ENCODE assay signal across 9 cellular contexts in the genomic region with DNA sequence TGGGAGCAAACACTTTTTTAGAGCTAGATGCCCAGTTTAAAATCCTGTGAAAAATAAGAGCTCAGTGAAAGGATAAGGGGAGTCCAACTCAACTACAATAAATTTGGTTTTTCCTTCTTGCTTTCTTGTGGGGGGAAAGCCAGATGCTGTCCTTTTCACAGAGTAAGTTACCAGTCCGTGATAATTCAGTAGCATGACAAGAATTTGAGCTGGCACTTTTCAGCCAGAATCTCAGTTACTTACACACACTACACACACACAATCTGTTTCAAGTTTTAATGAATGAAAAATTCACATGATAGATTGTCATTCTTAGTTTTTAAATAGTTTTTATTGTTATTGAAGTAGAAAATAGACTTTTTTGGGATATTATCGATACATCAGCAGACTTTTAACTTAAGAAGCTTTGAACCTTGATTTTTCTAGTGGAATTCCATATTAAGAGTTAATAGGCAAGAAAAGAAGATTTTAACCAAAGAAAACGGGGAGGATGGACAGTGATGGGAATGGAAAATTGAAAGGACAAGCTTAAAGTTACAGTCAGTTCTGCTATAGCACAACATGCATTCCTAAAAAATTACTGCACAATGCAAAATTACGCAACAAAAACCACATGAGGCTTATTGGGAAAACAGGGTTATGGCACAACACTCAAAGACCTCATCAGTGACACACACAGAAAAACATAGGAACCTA. TPM values are rescaled to one million over a fixed set of nuclear protein-coding genes. Genes with fewer than 3 reads are reported as not detected.
DNase-seq lines count a peak whose midpoint lies in the region; ATAC-seq and TF ChIP-seq lines count a peak whose summit lies in the region.
"Had no signal": no experiment of that assay in that cellular context is flagged by ENCODE, and none has a peak within 500 bp of the region (broad histone marks: within the 10 kb centered on the region; RNA-seq: fewer than 3 reads in every experiment).

No MANE protein-coding gene starts in this region.

- DNase-seq in HCT116 (ENCODE audit: low read depth, low spot score), result no peak
- DNase-seq in T-helper 17 cell, result no peak
- DNase-seq in foreskin keratinocyte, result peak; percentile 87 to 93
- DNase-seq in smooth muscle cell (lab: John Stamatoyannopoulos, UW; ENCODE audit: unreplicated experiment), result no peak
- no peak for DNase-seq in activated CD4-positive, alpha-beta T cell treated with anti-CD3 and anti-CD28 coated beads, Interleukin-2, amount 50 U/mL, for 1 hour

- H3K4me2 ChIP-seq in HCT116 (ENCODE audit: low read length) (no peak overlapping the region), smooth muscle cell (peak overlapping the region; percentile 70)

- H3K4me1 ChIP-seq in HCT116 (ENCODE audit: control insufficient read depth in 1 of 2, insufficient read depth in 2 of 2, low read length in 2 of 2) (no peaks in the 10 kb centered on the region), foreskin keratinocyte (peaks cover 45% of the 10 kb centered on the region), smooth muscle cell (ENCODE audit: low read depth) (peaks cover 54% of the 10 kb centered on the region)

- peak overlapping the region; percentile 94 for H3K27ac Mint-ChIP-seq in T-helper 17 cell

- TF ChIP-seq POLR2A in HCT116 (IDR thresholded peaks at IDR 0.05; ENCODE audit: borderline replicate concordance, extremely low read depth, insufficient read depth, insufficient read length), result no peak

- H3K9me2 ChIP-seq in HCT116 (ENCODE audit: insufficient read depth), result no peaks in the 10 kb centered on the region

- H3K27me3 Mint-ChIP-seq in T-helper 17 cell, result no peaks in the 10 kb centered on the region

- H2AFZ ChIP-seq in HCT116 (ENCODE audit: low read depth, low read length, poor library complexity, severe bottlenecking), result no peak overlapping the region
- no peak overlapping the region for H2AFZ ChIP-seq in smooth muscle cell (ENCODE audit: low read depth)

- H3K36me3 ChIP-seq in HCT116 (ENCODE audit: control insufficient read depth in 1 of 2, insufficient read depth in 2 of 2, low read length in 2 of 2) (0 out of 4 replicates have a peak, but pooled peaks cover 0 to 3% of the 10 kb centered on the region in 2 experiments), smooth muscle cell (ENCODE audit: low read depth) (peaks cover 5% of the 10 kb centered on the region)

- peaks cover 3% of the 10 kb centered on the region for H3K36me3 Mint-ChIP-seq in T-helper 17 cell (ENCODE audit: low read depth)

- TF ChIP-seq RAD21 in HCT116 (IDR thresholded peaks at IDR 0.05; ENCODE audit: low read depth), result no peak

- H3F3A ChIP-seq in smooth muscle cell (ENCODE audit: low read depth), result peaks cover 12% of the 10 kb centered on the region

- RAD21 ChIA-PET in HCT116 (lab: Charles Lee; ENCODE audit: low non-redundant PET in 1 of 2, low total read pairs in 2 of 2, uncharacterized antibody in 2 of 2, unreplicated experiment in 2 of 2), result no interaction called here

- H3K27ac ChIP-seq in HCT116 (ENCODE audit: low read depth, low read length) (no peak overlapping the region), foreskin keratinocyte (peak overlapping the region; percentile 48), smooth muscle cell (ENCODE audit: low read depth) (peak overlapping the region; percentile 48)

- H4K20me1 ChIP-seq in HCT116 (ENCODE audit: insufficient read depth), result no peaks in the 10 kb centered on the region; the same call in 1 of the 2 replicates
- peaks cover 84% of the 10 kb centered on the region for H4K20me1 ChIP-seq in smooth muscle cell (ENCODE audit: low read depth)

- peaks cover 72% of the 10 kb centered on the region for H3K4me1 Mint-ChIP-seq in T-helper 17 cell

- H3K4me3 Mint-ChIP-seq in T-helper 17 cell, result peak overlapping the region; percentile 68

- H3K9ac ChIP-seq in HCT116 (ENCODE audit: low read length) (no peak overlapping the region), smooth muscle cell (ENCODE audit: low read depth) (peak overlapping the region; percentile 14)

- 60% methylated on average over 4 of the region's 4 CpGs for WGBS in smooth muscle cell (ENCODE audit: low lambda C conversion rate)

- H3K79me2 ChIP-seq in HCT116 (ENCODE audit: insufficient read depth, low read length) (peaks cover 8% of the 10 kb centered on the region), smooth muscle cell (ENCODE audit: low read depth) (peaks cover 11% of the 10 kb centered on the region)

- H3K4me3 ChIP-seq in HCT116 (replicated peaks in 1 of 2; ENCODE audit: low read depth in 1 of 2, low read length in 2 of 2) (no peak overlapping the region), smooth muscle cell (no peak overlapping the region)
- H3K4me3 ChIP-seq: adrenal gland had no signal

- ATAC-seq in HCT116 (no peak), T-helper 17 cell (no peak), foreskin keratinocyte (peak; percentile 63), HG02840 (IDR thresholded peaks at IDR 0.05; ENCODE audit: low FRiP score, unreplicated experiment) (no peak), HG03571 (IDR thresholded peaks at IDR 0.05; ENCODE audit: unreplicated experiment) (no peak), GM18858 (IDR thresholded peaks at IDR 0.05; ENCODE audit: unreplicated experiment) (no peak)

- no TSS peak for BruUV-seq in HCT116 (replicated peaks; lab: Mats Ljungman, UMichigan)

- POLR2A ChIA-PET in HCT116 (lab: Charles Lee), result no interaction called here

- no peaks in the 10 kb centered on the region for H3K27me3 ChIP-seq in HCT116 (ENCODE audit: insufficient read depth, low read length)
- H3K27me3 ChIP-seq in foreskin keratinocyte, result no peaks in the 10 kb centered on the region
- H3K27me3 ChIP-seq in smooth muscle cell (ENCODE audit: low read depth), result no peaks in the 10 kb centered on the region
- H3K27me3 ChIP-seq: adrenal gland had no signal

- no peaks in the 10 kb centered on the region for H3K9me3 ChIP-seq in HCT116 (ENCODE audit: control insufficient read depth in 1 of 2, insufficient read depth in 1 of 2, low read depth in 1 of 2, low read length in 2 of 2)
- no peaks in the 10 kb centered on the region for H3K9me3 ChIP-seq in T-helper 17 cell (ENCODE audit: control insufficient read depth, low read length, poor library complexity, severe bottlenecking)
- no peaks in the 10 kb centered on the region for H3K9me3 ChIP-seq in smooth muscle cell (replicated peaks; ENCODE audit: low read depth)
- H3K9me3 ChIP-seq: adrenal gland had no signal

- TF ChIP-seq CTCF in HCT116 (IDR thresholded peaks at IDR 0.05 in 2 of 3, conservative IDR thresholded peaks at IDR 0.05 in 1 of 3; ENCODE audit: borderline replicate concordance in 1 of 3, insufficient read depth in 1 of 3, low read depth in 2 of 3, low read length in 2 of 3) (no peak), foreskin keratinocyte (conservative IDR thresholded peaks at IDR 0.05) (no peak), smooth muscle cell (IDR thresholded peaks at IDR 0.05; ENCODE audit: borderline replicate concordance, insufficient read depth, poor library complexity, severe bottlenecking) (no peak)

- intact Hi-C loops in HCT116 (cut with micrococcal nuclease), result no loop called here

- CTCF ChIA-PET in HCT116 (lab: Charles Lee), result no interaction called here

TF ChIP-seq in HCT116, 20 proteins besides CTCF, POLR2A, EP300 and RAD21:
- no peak for TF ChIP-seq ZFX (IDR thresholded peaks at IDR 0.05)
- TF ChIP-seq, protein P1, sequence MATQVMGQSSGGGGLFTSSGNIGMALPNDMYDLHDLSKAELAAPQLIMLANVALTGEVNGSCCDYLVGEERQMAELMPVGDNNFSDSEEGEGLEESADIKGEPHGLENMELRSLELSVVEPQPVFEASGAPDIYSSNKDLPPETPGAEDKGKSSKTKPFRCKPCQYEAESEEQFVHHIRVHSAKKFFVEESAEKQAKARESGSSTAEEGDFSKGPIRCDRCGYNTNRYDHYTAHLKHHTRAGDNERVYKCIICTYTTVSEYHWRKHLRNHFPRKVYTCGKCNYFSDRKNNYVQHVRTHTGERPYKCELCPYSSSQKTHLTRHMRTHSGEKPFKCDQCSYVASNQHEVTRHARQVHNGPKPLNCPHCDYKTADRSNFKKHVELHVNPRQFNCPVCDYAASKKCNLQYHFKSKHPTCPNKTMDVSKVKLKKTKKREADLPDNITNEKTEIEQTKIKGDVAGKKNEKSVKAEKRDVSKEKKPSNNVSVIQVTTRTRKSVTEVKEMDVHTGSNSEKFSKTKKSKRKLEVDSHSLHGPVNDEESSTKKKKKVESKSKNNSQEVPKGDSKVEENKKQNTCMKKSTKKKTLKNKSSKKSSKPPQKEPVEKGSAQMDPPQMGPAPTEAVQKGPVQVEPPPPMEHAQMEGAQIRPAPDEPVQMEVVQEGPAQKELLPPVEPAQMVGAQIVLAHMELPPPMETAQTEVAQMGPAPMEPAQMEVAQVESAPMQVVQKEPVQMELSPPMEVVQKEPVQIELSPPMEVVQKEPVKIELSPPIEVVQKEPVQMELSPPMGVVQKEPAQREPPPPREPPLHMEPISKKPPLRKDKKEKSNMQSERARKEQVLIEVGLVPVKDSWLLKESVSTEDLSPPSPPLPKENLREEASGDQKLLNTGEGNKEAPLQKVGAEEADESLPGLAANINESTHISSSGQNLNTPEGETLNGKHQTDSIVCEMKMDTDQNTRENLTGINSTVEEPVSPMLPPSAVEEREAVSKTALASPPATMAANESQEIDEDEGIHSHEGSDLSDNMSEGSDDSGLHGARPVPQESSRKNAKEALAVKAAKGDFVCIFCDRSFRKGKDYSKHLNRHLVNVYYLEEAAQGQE (IDR thresholded peaks at IDR 0.05; ENCODE audit: low read depth), result no peak
- peak; percentile 48; the same call in 1 of the 2 replicates for TF ChIP-seq CEBPB (IDR thresholded peaks at IDR 0.05; ENCODE audit: low read depth)

RNA-seq across cellular contexts. Expression of a gene that starts 47.0 kb away (rescaled TPM):
- 78.7 TPM for total RNA-seq in HCT116 (2021; ENCODE audit: unreplicated experiment)
- polyA plus RNA-seq in HCT116 (2012), result 45.4 and 55.8 TPM in 2 replicates
- total RNA-seq in T-helper 17 cell, result 10 to 100 TPM; 91.3 to 97.3 TPM
- 119 and 139 TPM in 2 replicates for total RNA-seq in foreskin keratinocyte
- polyA plus RNA-seq in foreskin keratinocyte, result 104 and 132 TPM in 2 replicates
- total RNA-seq in smooth muscle cell, result 109 and 113 TPM in 2 replicates
- polyA plus RNA-seq in smooth muscle cell, result 116 and 119 TPM in 2 replicates

Comparison
In these comparisons a context has a peak if more than half of its experiments do, and no peak if none do; other contexts are left out.
1. DNase-seq: peak in foreskin keratinocyte (2 of 2); none in HCT116 (single experiment), T-helper 17 cell (0 of 3), smooth muscle cell (single experiment) and activated CD4-positive, alpha-beta T cell treated with anti-CD3 and anti-CD28 coated beads, Interleukin-2, amount 50 U/mL, for 1 hour (single experiment).